ENCODE assay signal across 19 cellular contexts in genomic region chr20:64024141-64024990, GRCh38. TPM values are rescaled to one million over a fixed set of nuclear protein-coding genes. Genes with fewer than 3 reads are reported as not detected.
A peak's percentile ranks its signal among the peaks of the same experiment; 100 is the strongest.
DNase-seq lines count a peak whose midpoint lies in the region; ATAC-seq and TF ChIP-seq lines count a peak whose summit lies in the region.
"Had no signal": no experiment of that assay in that cellular context is flagged by ENCODE, and none has a peak within 500 bp of the region (broad histone marks: within the 10 kb centered on the region; RNA-seq: fewer than 3 reads in every experiment).

No MANE protein-coding gene starts in this region.

- H3K4ac ChIP-seq in mesenchymal stem cell (ENCODE audit: low read depth in 1 of 2, low read length in 2 of 2) = no peak overlapping the region

- H3K27me3 Mint-ChIP-seq in type B pancreatic cell = no peaks in the 10 kb centered on the region

- H4K8ac ChIP-seq in mesenchymal stem cell (ENCODE audit: low read length) = no peak overlapping the region

- no peaks in the 10 kb centered on the region for H3K27me3 ChIP-seq in colonic mucosa
- no peaks in the 10 kb centered on the region for H3K27me3 ChIP-seq in mesenchymal stem cell (ENCODE audit: control insufficient read depth in 1 of 2, insufficient read depth in 1 of 2, low read length in 2 of 2)

- no peak overlapping the region for H2BK12ac ChIP-seq in mesenchymal stem cell (ENCODE audit: low read length in 2 of 2)

- H3K27ac ChIP-seq in colonic mucosa (no peak overlapping the region), mesenchymal stem cell (ENCODE audit: low read length, poor library complexity, severe bottlenecking) (no peak overlapping the region)
- H3K27ac ChIP-seq: 22Rv1 had no signal

- no peak overlapping the region for H3K14ac ChIP-seq in mesenchymal stem cell (ENCODE audit: low read length in 2 of 2)

- TF ChIP-seq CTCF in colonic mucosa (IDR thresholded peaks at IDR 0.05) (no peak), type B pancreatic cell (conservative IDR thresholded peaks at IDR 0.05) (no peak)

- H3K36me3 Mint-ChIP-seq in activated naive CD4-positive, alpha-beta T cell treated with anti-CD3 and anti-CD28 coated beads, Interleukin-2, amount 50 U/mL, for 72 hours = peaks cover 13 to 25% of the 10 kb centered on the region in 2 donors
- peaks cover 4% of the 10 kb centered on the region for H3K36me3 Mint-ChIP-seq in type B pancreatic cell

- H3K9me3 ChIP-seq in colonic mucosa = no peaks in the 10 kb centered on the region
- H3K9me3 ChIP-seq in mesenchymal stem cell (ENCODE audit: control insufficient read depth, low read length) = no peaks in the 10 kb centered on the region

- H4K91ac ChIP-seq in mesenchymal stem cell (ENCODE audit: low read length) = peak overlapping the region; percentile 56

- H2AK5ac ChIP-seq in mesenchymal stem cell (ENCODE audit: low read length, severe bottlenecking) = no peak overlapping the region

- H2BK5ac ChIP-seq in mesenchymal stem cell (ENCODE audit: low read depth, low read length, poor library complexity, severe bottlenecking) = no peak overlapping the region

- H2AFZ ChIP-seq in mesenchymal stem cell (ENCODE audit: low read depth, low read length) = no peak overlapping the region

- no peak for ATAC-seq in activated naive CD4-positive, alpha-beta T cell treated with anti-CD3 and anti-CD28 coated beads, Interleukin-2, amount 50 U/mL, for 72 hours

- no peak overlapping the region for H2BK15ac ChIP-seq in mesenchymal stem cell (ENCODE audit: low read depth, poor library complexity, severe bottlenecking)

- peak overlapping the region; percentile 25 to 29 for H3K27ac Mint-ChIP-seq in activated naive CD4-positive, alpha-beta T cell treated with anti-CD3 and anti-CD28 coated beads, Interleukin-2, amount 50 U/mL, for 72 hours
- peak overlapping the region; percentile 18 for H3K27ac Mint-ChIP-seq in type B pancreatic cell

- no peak overlapping the region for H3K23ac ChIP-seq in mesenchymal stem cell (ENCODE audit: low read length in 2 of 2)

- no peaks in the 10 kb centered on the region for H3K4me1 Mint-ChIP-seq in type B pancreatic cell (ENCODE audit: unreplicated experiment)

- intact Hi-C loops in colonic mucosa (cut with DNase I) = no loop called here

- no peak overlapping the region for H3K4me3 ChIP-seq in colonic mucosa
- H3K4me3 ChIP-seq in mesenchymal stem cell (ENCODE audit: insufficient read depth in 1 of 2, low read depth in 1 of 2, low read length in 2 of 2) = no peak overlapping the region

- peaks cover 12% of the 10 kb centered on the region for H3K4me1 ChIP-seq in colonic mucosa
- H3K4me1 ChIP-seq in mesenchymal stem cell (ENCODE audit: control insufficient read depth, insufficient read depth, low read depth, low read length) = peaks cover 7% of the 10 kb centered on the region

- no peak overlapping the region for H2BK120ac ChIP-seq in mesenchymal stem cell (ENCODE audit: low read depth, low read length)

- no peak for DNase-seq in activated naive CD4-positive, alpha-beta T cell treated with anti-CD3 and anti-CD28 coated beads, Interleukin-2, amount 50 U/mL, for 72 hours (ENCODE audit: low spot score in 2 of 2)
- DNase-seq in activated naive CD4-positive, alpha-beta T cell (lab: John Stamatoyannopoulos, UW) = no peak
- DNase-seq in colonic mucosa (peak; percentile 55), mesenchymal stem cell (no peak), type B pancreatic cell (ENCODE audit: extremely low spot score, unreplicated experiment) (no peak), NCI-H1092 treated with DMSO at 0.1 percent for 48 hours (lab: John Stamatoyannopoulos, UW) (no peak), ecto neural progenitor cell (ENCODE audit: low spot score) (no peak), midbrain (lab: John Stamatoyannopoulos, UW) (no peak)
- DNase-seq: C1 segment of cervical spinal cord, DMS153, EL, HCEC 1CT, KG1, NCI-H1092, NCI-H1694 treated with DMSO at 0.1 percent for 48 hours, NCI-H446, NCI-H774, Right ventricle myocardium superior had no signal

- H3K18ac ChIP-seq in mesenchymal stem cell (ENCODE audit: low read depth in 1 of 2, low read length in 2 of 2) = no peak overlapping the region

- 95% methylated on average over 16 of the region's 17 CpGs for WGBS in mesenchymal stem cell

- no peaks in the 10 kb centered on the region for H3K9me3 Mint-ChIP-seq in activated naive CD4-positive, alpha-beta T cell treated with anti-CD3 and anti-CD28 coated beads, Interleukin-2, amount 50 U/mL, for 72 hours
- H3K9me3 Mint-ChIP-seq in type B pancreatic cell = no peaks in the 10 kb centered on the region

- no peak overlapping the region for H3K9ac ChIP-seq in colonic mucosa (ENCODE audit: low read depth in 2 of 2, low read length in 2 of 2)
- no peak overlapping the region for H3K9ac ChIP-seq in mesenchymal stem cell (ENCODE audit: low read length)

- peaks cover 40% of the 10 kb centered on the region for H3K36me3 ChIP-seq in colonic mucosa
- H3K36me3 ChIP-seq in mesenchymal stem cell (ENCODE audit: control insufficient read depth in 1 of 2, insufficient read depth in 2 of 2, low read depth in 1 of 2, low read length in 2 of 2) = peaks cover 90% of the 10 kb centered on the region in 2 experiments

- H3K79me1 ChIP-seq in mesenchymal stem cell (replicated peaks; ENCODE audit: low read length, poor library complexity, severe bottlenecking) = peaks cover 42% of the 10 kb centered on the region

- H3K4me3 Mint-ChIP-seq in type B pancreatic cell = no peak overlapping the region

- no peak overlapping the region for H3K4me2 ChIP-seq in mesenchymal stem cell (ENCODE audit: low read length, poor library complexity, severe bottlenecking)

RNA-seq across cellular contexts. Expression of gene C20orf204, which starts 11.6 kb away (rescaled TPM):
- total RNA-seq in activated naive CD4-positive, alpha-beta T cell treated with anti-CD3 and anti-CD28 coated beads, Interleukin-2, amount 50 U/mL, for 72 hours = 10 to 100 TPM; 14.2 to 18.8 TPM
- total RNA-seq in colonic mucosa = 1 to 10 TPM in 1 of 2 donors, under 1 TPM in 1; 0.29 to 3.3 TPM
- polyA plus RNA-seq in mesenchymal stem cell (2013, experiment 1 of 2) = 0.07 TPM
- polyA plus RNA-seq in mesenchymal stem cell (2013, experiment 2 of 2) = 0.10 TPM
- total RNA-seq in type B pancreatic cell (ENCODE audit: low replicate concordance) = 3.0 and 7.4 TPM in 2 replicates

RNA-seq across cellular contexts. Expression of gene SOX18, which starts 25.1 kb away (rescaled TPM):
- total RNA-seq in activated naive CD4-positive, alpha-beta T cell treated with anti-CD3 and anti-CD28 coated beads, Interleukin-2, amount 50 U/mL, for 72 hours = 1 to 10 TPM in 1 of 2 donors, under 1 TPM in 1; 0.39 to 1.4 TPM
- total RNA-seq in colonic mucosa = 10 to 100 TPM in 1 of 2 donors, 1 to 10 TPM in 1; 8.4 to 26.8 TPM
- polyA plus RNA-seq in mesenchymal stem cell (2013, experiment 1 of 2) = 0.33 TPM
- 0.27 TPM for polyA plus RNA-seq in mesenchymal stem cell (2013, experiment 2 of 2)
- 0.72 and 1.2 TPM in 2 replicates for total RNA-seq in type B pancreatic cell (ENCODE audit: low replicate concordance)

RNA-seq across cellular contexts. Expression of gene TCEA2, which starts 38.6 kb away (rescaled TPM):
- total RNA-seq in activated naive CD4-positive, alpha-beta T cell treated with anti-CD3 and anti-CD28 coated beads, Interleukin-2, amount 50 U/mL, for 72 hours = 10 to 100 TPM; 21.9 to 79.3 TPM
- total RNA-seq in colonic mucosa (10 to 100 TPM in 1 of 2 donors, 1 to 10 TPM in 1; 7.3 to 11.8 TPM), type B pancreatic cell (ENCODE audit: low replicate concordance) (33.4 and 73.3 TPM in 2 replicates)
- 57.9 TPM for polyA plus RNA-seq in mesenchymal stem cell (2013, experiment 1 of 2)
- 60.9 TPM for polyA plus RNA-seq in mesenchymal stem cell (2013, experiment 2 of 2)

RNA-seq across cellular contexts. Expression of gene PRPF6, which starts 43.4 kb away (rescaled TPM):
- 10 to 100 TPM; 82.1 to 82.7 TPM for total RNA-seq in activated naive CD4-positive, alpha-beta T cell treated with anti-CD3 and anti-CD28 coated beads, Interleukin-2, amount 50 U/mL, for 72 hours
- total RNA-seq in colonic mucosa (10 to 100 TPM; 53.0 to 68.6 TPM), type B pancreatic cell (ENCODE audit: low replicate concordance) (64.3 and 67.9 TPM in 2 replicates)
- 31.5 TPM for polyA plus RNA-seq in mesenchymal stem cell (2013, experiment 1 of 2)
- polyA plus RNA-seq in mesenchymal stem cell (2013, experiment 2 of 2) = 30.9 TPM

RNA-seq across cellular contexts. Expression of gene SAMD10, which starts 44.9 kb away (rescaled TPM):
- 10 to 100 TPM in 1 of 2 donors, 1 to 10 TPM in 1; 8.2 to 65.4 TPM for total RNA-seq in activated naive CD4-positive, alpha-beta T cell treated with anti-CD3 and anti-CD28 coated beads, Interleukin-2, amount 50 U/mL, for 72 hours
- total RNA-seq in colonic mucosa = 1 to 10 TPM; 6.1 to 6.4 TPM
- polyA plus RNA-seq in mesenchymal stem cell (2013, experiment 1 of 2) = 2.8 TPM
- 2.2 TPM for polyA plus RNA-seq in mesenchymal stem cell (2013, experiment 2 of 2)
- total RNA-seq in type B pancreatic cell (ENCODE audit: low replicate concordance) = 7.4 and 16.9 TPM in 2 replicates
